In genomic region chr1:114103992-114104391, GRCh38 we compare ENCODE assay signal across 16 cellular contexts. TPM values are rescaled to one million over a fixed set of nuclear protein-coding genes. Genes with fewer than 3 reads are reported as not detected.
DNase-seq lines count a peak whose midpoint lies in the region; FAIRE-seq and TF ChIP-seq lines count a peak whose summit lies in the region.
"Had no signal": no experiment of that assay in that cellular context is flagged by ENCODE, and none has a peak within 500 bp of the region (broad histone marks: within the 10 kb centered on the region; RNA-seq: fewer than 3 reads in every experiment).

No MANE protein-coding gene starts in this region.

- no peaks in the 10 kb centered on the region for H3K9me3 ChIP-seq in H1 (ENCODE audit: insufficient read depth in 2 of 2, low read depth in 1 of 2, low read length in 1 of 2)
- no peaks in the 10 kb centered on the region for H3K9me3 ChIP-seq in sigmoid colon

- H3K4me2 ChIP-seq in H1 (ENCODE audit: insufficient read depth in 1 of 2, low read depth in 2 of 2, low read length in 2 of 2): no peak overlapping the region

- H2BK12ac ChIP-seq in H1 (ENCODE audit: low read depth, low read length): peak overlapping the region; percentile 31; the same call in 1 of the 2 replicates

- peak overlapping the region; percentile 68 for H2BK5ac ChIP-seq in H1 (ENCODE audit: low read depth, low read length)

- intact Hi-C loops in sigmoid colon (cut with DNase I): no loop called here

- H3K23me2 ChIP-seq in H1 (ENCODE audit: low read depth, low read length): no peaks in the 10 kb centered on the region; the same call in 1 of the 2 replicates

- H2BK120ac ChIP-seq in H1 (replicated peaks; ENCODE audit: low read depth, low read length): no peak overlapping the region

- no peak overlapping the region for H3K9ac ChIP-seq in H1 (replicated peaks in 1 of 4; ENCODE audit: extremely low read depth in 1 of 4, low read depth in 3 of 4, low read length in 3 of 4)

- TF ChIP-seq CTCF in NB4 (IDR thresholded peaks at IDR 0.05; ENCODE audit: low read depth, low read length): no peak
- TF ChIP-seq CTCF in H1 (IDR thresholded peaks at IDR 0.05; ENCODE audit: control extremely low read depth in 1 of 3, insufficient read depth in 1 of 3, low read depth in 1 of 3, low read length in 3 of 3): no peak
- TF ChIP-seq CTCF in sigmoid colon (IDR thresholded peaks at IDR 0.05): no peak

- H3K4me3 ChIP-seq in NB4 (ENCODE audit: low read depth, low read length) (no peak overlapping the region), H1 (ENCODE audit: extremely low read depth in 1 of 4, insufficient read depth in 2 of 4, low read depth in 3 of 4, low read length in 4 of 4) (no peak overlapping the region), sigmoid colon (no peak overlapping the region)

- no peaks in the 10 kb centered on the region for H3K27me3 ChIP-seq in H1 (replicated peaks in 1 of 4; ENCODE audit: control insufficient read depth in 3 of 4, extremely low read depth in 1 of 4, insufficient read depth in 3 of 4, low read length in 3 of 4)
- H3K27me3 ChIP-seq in sigmoid colon: no peaks in the 10 kb centered on the region

- H3K36me3 ChIP-seq in H1 (ENCODE audit: control insufficient read depth in 2 of 4, insufficient read depth in 4 of 4, low read length in 3 of 4): peaks cover 21 to 85% (median 45%) of the 10 kb centered on the region in 4 experiments
- no peaks in the 10 kb centered on the region for H3K36me3 ChIP-seq in sigmoid colon

- H3K4me1 ChIP-seq in H1 (replicated peaks in 1 of 4; ENCODE audit: control insufficient read depth in 3 of 4, insufficient read depth in 4 of 4, low read length in 3 of 4) (peaks cover 0 to 12% (median 7%) of the 10 kb centered on the region in 4 experiments), sigmoid colon (no peaks in the 10 kb centered on the region)

- FAIRE-seq in H1 (lab: Jason Lieb, UNC): no peak
- FAIRE-seq: HepG2 had no signal

- no peak overlapping the region for H2AK5ac ChIP-seq in H1 (ENCODE audit: low read depth, low read length)

- H2AFZ ChIP-seq in H1 (ENCODE audit: low read length): no peak overlapping the region

- no peak overlapping the region for H3K4ac ChIP-seq in H1 (replicated peaks; ENCODE audit: insufficient read length, low read depth, low read length)

- H4K5ac ChIP-seq in H1 (ENCODE audit: insufficient read length, low read depth, low read length): no peak overlapping the region

- DNase-seq in CMK (ENCODE audit: low read depth): peak; percentile 87
- peak; percentile 57 for DNase-seq in NB4 (ENCODE audit: low read depth)
- DNase-seq in H1 (ENCODE audit: low read depth in 1 of 2, low spot score in 2 of 2): no peak
- peak; percentile 33 for DNase-seq in sigmoid colon
- no peak for DNase-seq in KG1 (lab: John Stamatoyannopoulos, UW)
- DNase-seq in NOMO-1 treated with DMSO at 0.1 percent for 48 hours (lab: John Stamatoyannopoulos, UW; ENCODE audit: unreplicated experiment): no peak
- DNase-seq in stimulated activated naive CD4-positive, alpha-beta T cell treated with Interleukin-2 at 50 U/mL for 16 hours (lab: John Stamatoyannopoulos, UW): no peak
- DNase-seq: EL, Kasumi-1, NCI-H1436 treated with DMSO at 0.1 percent for 48 hours, NCI-H2081 treated with DMSO at 0.1 percent for 48 hours, NCI-H524, SIG-M5 had no signal

- H4K91ac ChIP-seq in H1 (replicated peaks; ENCODE audit: insufficient read length, low read length): no peak overlapping the region

- H4K8ac ChIP-seq in H1 (ENCODE audit: extremely low read depth, insufficient read depth, low read length): no peak overlapping the region

- no peak overlapping the region for H2BK20ac ChIP-seq in H1 (ENCODE audit: low read length)

- H3K27ac ChIP-seq in H1 (ENCODE audit: low read depth, low read length): no peak overlapping the region
- no peak overlapping the region for H3K27ac ChIP-seq in sigmoid colon

- H3K14ac ChIP-seq in H1 (ENCODE audit: insufficient read length): no peak overlapping the region

- H3K56ac ChIP-seq in H1 (replicated peaks; ENCODE audit: insufficient read length, low read depth, low read length): no peak overlapping the region

- WGBS in H1 (ENCODE audit: extremely low coverage in 1 of 2, insufficient coverage in 1 of 2, insufficient read length in 1 of 2, insufficient replicate concordance in 2 of 2, low coverage in 1 of 2, low lambda C conversion rate in 2 of 2, missing lambda C conversion rate in 1 of 2), 2 experiments: 80% methylated on average over 2 of the region's 2 CpGs; no CpG with 5 or more reads in 1 of the 2 experiments
- WGBS in sigmoid colon, 2 donors: 74 to 85% methylated on average over 2 of the region's 2 CpGs

- TF ChIP-seq POLR2A in NB4 (IDR thresholded peaks at IDR 0.05; ENCODE audit: extremely low read depth, insufficient read length) (no peak), H1 (IDR thresholded peaks at IDR 0.05; ENCODE audit: control extremely low read depth in 1 of 2, low read depth in 2 of 2, low read length in 2 of 2) (no peak), sigmoid colon (IDR thresholded peaks at IDR 0.05) (no peak)

- no peak overlapping the region for H3K18ac ChIP-seq in H1 (ENCODE audit: extremely low read depth, low read length)

- CTCF ChIA-PET in H1 (lab: Charles Lee; ENCODE audit: partially characterized antibody): no interaction called here

- POLR2A ChIA-PET in H1 (lab: Charles Lee; ENCODE audit: partially characterized antibody): no interaction called here

- no peak overlapping the region for H2BK15ac ChIP-seq in H1 (ENCODE audit: low read length)

- H3K79me1 ChIP-seq in H1 (ENCODE audit: low read depth, low read length): peaks cover 3% of the 10 kb centered on the region; the same call in 1 of the 2 replicates

- TF ChIP-seq EP300 in H1 (IDR thresholded peaks at IDR 0.05; ENCODE audit: borderline replicate concordance in 1 of 2, low read depth in 2 of 2, low read length in 2 of 2) (no peak), sigmoid colon (IDR thresholded peaks at IDR 0.05) (no peak)

- H4K20me1 ChIP-seq in H1 (replicated peaks in 1 of 2; ENCODE audit: control insufficient read depth in 1 of 2, insufficient read depth in 2 of 2, low read length in 2 of 2): no peaks in the 10 kb centered on the region

- TF ChIP-seq RAD21 in H1 (IDR thresholded peaks at IDR 0.05 in 1 of 2, conservative IDR thresholded peaks at IDR 0.05 in 1 of 2; ENCODE audit: low read depth in 2 of 2, low read length in 2 of 2): no peak

- no peaks in the 10 kb centered on the region for H3K79me2 ChIP-seq in H1 (ENCODE audit: control insufficient read depth in 1 of 2, insufficient read depth in 2 of 2, low read length in 2 of 2)

- H3K23ac ChIP-seq in H1 (ENCODE audit: insufficient read length): no peak overlapping the region

TF ChIP-seq in H1, 55 proteins besides CTCF, POLR2A, EP300 and RAD21:
- no peak for TF ChIP-seq YY1 (IDR thresholded peaks at IDR 0.05; ENCODE audit: low read depth, low read length)
- TF ChIP-seq PHF8 (conservative IDR thresholded peaks at IDR 0.05; ENCODE audit: low read depth, low read length): no peak
- TF ChIP-seq CEBPB (IDR thresholded peaks at IDR 0.05; ENCODE audit: low read depth, low read length): no peak
- TF ChIP-seq JUN (IDR thresholded peaks at IDR 0.05; ENCODE audit: low read depth, low read length): no peak
- TF ChIP-seq JUND (IDR thresholded peaks at IDR 0.05; ENCODE audit: low read length): no peak
- TF ChIP-seq CHD1 (IDR thresholded peaks at IDR 0.05; ENCODE audit: low read depth, low read length): no peak
- TF ChIP-seq CREB1 (IDR thresholded peaks at IDR 0.05): no peak
- no peak for TF ChIP-seq SIN3A (conservative IDR thresholded peaks at IDR 0.05 in 1 of 2, IDR thresholded peaks at IDR 0.05 in 1 of 2; ENCODE audit: low read depth in 1 of 2, low read length in 2 of 2)
- no peak for TF ChIP-seq BCL11A (IDR thresholded peaks at IDR 0.05; ENCODE audit: low read depth in 2 of 2, low read length in 2 of 2)
- no peak for TF ChIP-seq RFX5 (IDR thresholded peaks at IDR 0.05; ENCODE audit: borderline replicate concordance, low read depth, low read length)
- TF ChIP-seq HDAC2 (IDR thresholded peaks at IDR 0.05; ENCODE audit: borderline replicate concordance in 1 of 2, low read depth in 2 of 2, low read length in 2 of 2): no peak
- no peak for TF ChIP-seq GTF2F1 (IDR thresholded peaks at IDR 0.05; ENCODE audit: borderline replicate concordance, low read depth, low read length)
- no peak for TF ChIP-seq SIX5 (IDR thresholded peaks at IDR 0.05; ENCODE audit: low read depth, low read length)
- no peak for TF ChIP-seq SUZ12 (IDR thresholded peaks at IDR 0.05; ENCODE audit: low read length)
- TF ChIP-seq RBBP5 (IDR thresholded peaks at IDR 0.05; ENCODE audit: borderline replicate concordance, low read depth, low read length): no peak

RNA-seq across cellular contexts. Expression of gene SYT6, which starts 49.7 kb away (rescaled TPM):
- 33.7 and 35.7 TPM in 2 replicates for total RNA-seq in H1 (2021; fragmentation: NEBNext Ultra II Directional; extraction: Animal tissue kit (Norgen Biotek cat#: 25700))
- polyA plus RNA-seq in H1 (2011; rRNA removed) (83.5 and 92.8 TPM in 2 replicates), sigmoid colon (under 1 TPM in 1 of 3 donors, not detected in 2; 0.32 TPM)
- polyA plus RNA-seq in H1 (2011; cell fraction: cytosol; rRNA removed): 63.7 TPM
- polyA plus RNA-seq in H1 (2011; cell fraction: nucleus; rRNA removed): 220 TPM
- 45.3 to 61.5 TPM (median 51.6 TPM) in 4 replicates for polyA plus RNA-seq in H1 (2012, experiment 1 of 2)
- polyA plus RNA-seq in H1 (2012, experiment 2 of 2): 10.7 TPM
- polyA plus RNA-seq in H1 (2013, experiment 1 of 2): 27.6 TPM
- polyA plus RNA-seq in H1 (2013, experiment 2 of 2): 25.0 TPM
- polyA minus RNA-seq in H1 (2011; rRNA and poly(A)+ RNA removed): 108 and 144 TPM in 2 replicates
- polyA minus RNA-seq in H1 (2011; cell fraction: cytosol; rRNA and poly(A)+ RNA removed): 40.1 TPM
- 178 TPM for polyA minus RNA-seq in H1 (2011; cell fraction: nucleus; rRNA and poly(A)+ RNA removed)
- 1 to 10 TPM in 1 of 4 donors, under 1 TPM in 2, not detected in 1; 0.36 to 1.9 (median 0.55) TPM for total RNA-seq in sigmoid colon
- total RNA-seq: H4, HepG2 had no signal
- polyA plus RNA-seq: BJ, HepG2 had no signal

Comparison
In these comparisons a context has a peak if more than half of its experiments do, and no peak if none do; other contexts are left out.
1. DNase-seq: peak in CMK (single experiment), NB4 (single experiment) and sigmoid colon (single experiment); none in H1 (0 of 2), KG1 (single experiment), NOMO-1 treated with DMSO at 0.1 percent for 48 hours (single experiment) and stimulated activated naive CD4-positive, alpha-beta T cell treated with Interleukin-2 at 50 U/mL for 16 hours (single experiment).
2. RNA of gene SYT6, which starts 49.7 kb away (total RNA-seq): 33.7 to 35.7 TPM in H1; 0.36 to 1.9 TPM in sigmoid colon; every median in the first group is over 10 times any median in the second.